ENCODE assay signal across 1 cellular context in the genomic region with DNA sequence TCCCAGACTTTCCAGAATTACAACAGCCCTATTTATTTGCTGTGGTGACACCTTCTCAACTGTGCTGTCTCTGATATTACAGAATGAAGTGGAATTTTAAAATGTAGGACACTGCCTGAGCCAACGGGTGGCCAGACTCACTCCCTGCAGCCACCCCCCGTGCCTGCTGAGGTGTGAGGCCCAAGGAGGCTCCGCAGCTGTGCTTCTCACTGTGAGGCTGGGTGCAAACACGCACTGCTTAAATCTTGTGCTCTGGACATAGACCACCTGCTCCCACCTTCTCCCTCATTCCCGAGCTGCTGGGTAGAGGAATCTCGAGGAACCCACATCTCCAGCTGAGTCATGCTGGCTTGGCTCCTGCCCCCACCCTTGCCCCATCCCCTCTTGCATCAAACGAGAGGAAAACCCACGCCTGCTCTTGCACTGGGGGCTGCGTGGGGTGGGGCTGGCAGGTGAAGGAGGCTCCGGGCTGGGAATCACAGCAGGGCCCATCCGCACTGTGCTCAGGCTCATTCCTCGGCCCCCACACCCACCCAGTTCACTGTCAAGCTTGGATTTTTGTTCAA.
TF ChIP-seq lines count a peak whose summit lies in the region.

No MANE protein-coding gene starts in this region.

TF ChIP-seq in K562, 482 proteins besides CTCF, POLR2A, EP300 and RAD21:
- TF ChIP-seq POLR2G (IDR thresholded peaks at IDR 0.05; ENCODE audit: low read depth, low read length), result peak; percentile 9; the same call in 1 of the 2 replicates
- no peak for TF ChIP-seq CC2D1A (IDR thresholded peaks at IDR 0.05)
